ENCODE assay signal across 9 cellular contexts in the genomic region with DNA sequence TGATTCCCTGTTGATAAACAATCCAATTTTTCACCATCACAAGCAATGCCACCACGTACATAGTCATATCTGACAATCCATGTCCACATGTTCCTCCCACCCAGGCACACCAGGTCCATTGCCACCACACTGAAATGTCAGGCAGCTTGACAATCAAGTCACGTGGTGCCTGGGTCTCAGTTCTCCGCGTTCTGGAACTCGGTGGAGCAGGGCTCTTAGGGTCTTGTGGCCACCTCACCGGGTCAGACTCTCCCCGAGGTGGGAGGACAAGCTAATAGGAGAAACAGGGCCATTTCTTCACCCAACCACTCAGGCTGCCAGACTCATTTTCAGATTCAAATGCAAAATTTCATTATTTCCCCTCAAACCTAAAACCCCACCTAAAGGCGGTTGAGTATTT.
A peak's percentile ranks its signal among the peaks of the same experiment; 100 is the strongest.
DNase-seq lines count a peak whose midpoint lies in the region; ATAC-seq and TF ChIP-seq lines count a peak whose summit lies in the region.
"Had no signal": no experiment of that assay in that cellular context is flagged by ENCODE, and none has a peak within 500 bp of the region (broad histone marks: within the 10 kb centered on the region; RNA-seq: fewer than 3 reads in every experiment).

No MANE protein-coding gene starts in this region.

- H3K36me3 ChIP-seq in HUES64 (ENCODE audit: insufficient read depth, low read length): no peaks in the 10 kb centered on the region
- H3K36me3 ChIP-seq in mesodermal cell (ENCODE audit: control insufficient read depth, insufficient read depth, low read length): no peaks in the 10 kb centered on the region
- H3K36me3 ChIP-seq in stomach: no peaks in the 10 kb centered on the region

- no peak for ATAC-seq in HG02885 (IDR thresholded peaks at IDR 0.05; ENCODE audit: poor library complexity, unreplicated experiment)
- ATAC-seq: naive thymus-derived CD8-positive, alpha-beta T cell had no signal

- no peaks in the 10 kb centered on the region; the same call in 1 of the 2 replicates for H3K4me1 ChIP-seq in HUES64 (ENCODE audit: insufficient read depth, low read length)
- H3K4me1 ChIP-seq in mesodermal cell (ENCODE audit: control insufficient read depth, insufficient read depth, low read length, poor library complexity, severe bottlenecking): no peaks in the 10 kb centered on the region
- peaks cover 15 to 17% (median 15%) of the 10 kb centered on the region in 4 donors for H3K4me1 ChIP-seq in stomach

- 93% methylated on average over 8 of the region's 8 CpGs for WGBS in HUES64
- WGBS in mesodermal cell (ENCODE audit: insufficient coverage in 2 of 2), 2 experiments: 87 to 95% methylated on average over 7 to 8 of the region's 8 CpGs
- 81 to 87% (median 86%) methylated on average over 8 of the region's 8 CpGs for WGBS in stomach, 5 donors

- DNase-seq in coronary artery (ENCODE audit: low spot score): no peak
- DNase-seq in stomach: no peak
- DNase-seq in NOMO-1 treated with dmso at 0.1 percent for 144 hours (lab: John Stamatoyannopoulos, UW; ENCODE audit: unreplicated experiment): no peak
- DNase-seq in NCI-H446 (lab: John Stamatoyannopoulos, UW): no peak
- DNase-seq in NCI-H2227 treated with DMSO at 0.1 percent for 48 hours (lab: John Stamatoyannopoulos, UW): no peak
- DNase-seq: naive thymus-derived CD8-positive, alpha-beta T cell had no signal

- H3K27me3 ChIP-seq in HUES64 (ENCODE audit: insufficient read depth, low read length) (peaks cover 21% of the 10 kb centered on the region), stomach (peaks cover 0 to 5% (median 0%) of the 10 kb centered on the region in 3 donors)

- H3K4me3 ChIP-seq in HUES64 (ENCODE audit: low read length) (no peak overlapping the region), coronary artery (peak overlapping the region; percentile 68), mesodermal cell (ENCODE audit: extremely low read depth, insufficient read depth, low read length, poor library complexity, severe bottlenecking) (no peak overlapping the region), stomach (peak overlapping the region; percentile 28 to 45 (median 40))

- no peaks in the 10 kb centered on the region; the same call in 1 of the 2 replicates for H3K9me3 ChIP-seq in HUES64 (ENCODE audit: insufficient read depth, low read depth, low read length)
- H3K9me3 ChIP-seq in mesodermal cell (ENCODE audit: control insufficient read depth, low read length): peaks cover 7% of the 10 kb centered on the region
- H3K9me3 ChIP-seq in stomach: no peaks in the 10 kb centered on the region

- intact Hi-C loops in stomach (cut with DNase I; ENCODE audit: low total_unique reads): no loop called here

- H3K27ac ChIP-seq in HUES64 (ENCODE audit: low read depth, low read length) (no peak overlapping the region), coronary artery (peak overlapping the region; percentile 75 to 93), mesodermal cell (ENCODE audit: low read depth, low read length, severe bottlenecking) (peak overlapping the region; percentile 85), stomach (peak overlapping the region; percentile 40 to 91 (median 85))

- no peak for TF ChIP-seq POLR2A in stomach (IDR thresholded peaks at IDR 0.05)

- TF ChIP-seq CTCF in coronary artery (IDR thresholded peaks at IDR 0.05) (no peak), stomach (IDR thresholded peaks at IDR 0.05) (no peak)

- no peak for TF ChIP-seq EP300 in stomach (IDR thresholded peaks at IDR 0.05)

- H3K9ac ChIP-seq in HUES64 (ENCODE audit: low read depth, low read length): peak overlapping the region; percentile 58; the same call in 1 of the 2 replicates

Comparison
In these comparisons a context has a peak if more than half of its experiments do, and no peak if none do; other contexts are left out.
1. H3K4me3 ChIP-seq: peak in coronary artery (single experiment) and stomach (4 of 4); none in HUES64 (single experiment) and mesodermal cell (single experiment).